ENCODE assay signal across 8 cellular contexts in genomic region chr19:43809762-43810696, GRCh38. TPM values are rescaled to one million over a fixed set of nuclear protein-coding genes. Genes with fewer than 3 reads are reported as not detected.
DNase-seq lines count a peak whose midpoint lies in the region; ATAC-seq, FAIRE-seq and TF ChIP-seq lines count a peak whose summit lies in the region.

No MANE protein-coding gene starts in this region.

- H4K20me1 ChIP-seq in HepG2 (ENCODE audit: insufficient read depth, low read length) = no peaks in the 10 kb centered on the region

- no peaks in the 10 kb centered on the region for H3K9me3 Mint-ChIP-seq in MCF 10A (ENCODE audit: unreplicated experiment)

- peaks cover 11% of the 10 kb centered on the region for H3K27me3 Mint-ChIP-seq in MCF 10A (ENCODE audit: insufficient read depth, unreplicated experiment)

- no peak for TF ChIP-seq EP300 in HepG2 (IDR thresholded peaks at IDR 0.05; ENCODE audit: low read depth in 2 of 2, low read length in 2 of 2)
- no peak for TF ChIP-seq EP300 in HepG2 (CRISPR knock-in tag; IDR thresholded peaks at IDR 0.05; ENCODE audit: borderline replicate concordance)

- in situ Hi-C loops in HepG2 (cut with HindIII; ENCODE audit: extremely low pct_ligation_motif_present, low pct_unique_long_range_greater_than_20kb) = no loop called here

- no peak overlapping the region for H3K4me3 Mint-ChIP-seq in MCF 10A (ENCODE audit: unreplicated experiment)

- FAIRE-seq in HepG2 (lab: Jason Lieb, UNC) = peak; percentile 62

- H2AFZ ChIP-seq in HepG2 (ENCODE audit: low read length) = no peak overlapping the region

- DNase-seq in COR-L47 (lab: John Stamatoyannopoulos, UW) (peak; percentile 74), NCI-H82 treated with DMSO at 0.1 percent for 48 hours (lab: John Stamatoyannopoulos, UW; ENCODE audit: unreplicated experiment) (peak; percentile 16), MCF 10A (ENCODE audit: unreplicated experiment) (peak; percentile 74), HepG2 (ENCODE audit: low spot score) (peak; percentile 29), NCI-H524 treated with DMSO at 0.1 percent for 48 hours (lab: John Stamatoyannopoulos, UW) (no peak)

- 0 out of 2 replicates have a peak, but pooled peaks have one; percentile 12 for TF ChIP-seq RAD21 in HepG2 (CRISPR knock-in tag; IDR thresholded peaks at IDR 0.05)

- H3K36me3 ChIP-seq in HEK293 (ENCODE audit: control insufficient read depth in 2 of 2, insufficient read depth in 1 of 2, low read length in 2 of 2) (no peaks in the 10 kb centered on the region; a peak in 2 of 3 replicates), HepG2 (replicated peaks in 1 of 2; ENCODE audit: control insufficient read depth in 1 of 2, insufficient read depth in 2 of 2, low read length in 2 of 2) (no peaks in the 10 kb centered on the region)

- H3K27ac ChIP-seq in HEK293 (ENCODE audit: extremely low read depth, low read depth, low read length) (no peak overlapping the region), HepG2 (ENCODE audit: extremely low read length, insufficient read depth, low read length) (no peak overlapping the region)

- no peaks in the 10 kb centered on the region for H3K27me3 ChIP-seq in HepG2 (ENCODE audit: control insufficient read depth in 1 of 2, insufficient read depth in 2 of 2, low read length in 2 of 2)

- no peak overlapping the region for H3K27ac Mint-ChIP-seq in MCF 10A (ENCODE audit: low read depth, unreplicated experiment)

- no peak for ATAC-seq in HepG2
- no peak for ATAC-seq in HG02623 (IDR thresholded peaks at IDR 0.05; ENCODE audit: unreplicated experiment)
- ATAC-seq in HG02642 (IDR thresholded peaks at IDR 0.05; ENCODE audit: poor library complexity, unreplicated experiment) = no peak

- CTCF ChIA-PET in HEK293 (lab: Yijun Ruan, JAX) = interaction anchor here (0.5 to 5.0 kb wide), 71 partner anchors 9 to 727 kb away, joined by 3 to 58 read pairs (median 4); partner anchors contain the start of genes IRGQ, PLAUR, SMG9 and ZNF283
- CTCF ChIA-PET in MCF 10A (lab: Yijun Ruan, JAX) = interaction anchor here (0.6 to 4.9 kb wide), 22 partner anchors 9 to 1420 kb away, joined by 3 to 41 read pairs (median 4); partner anchors contain the start of genes PLAUR, SMG9 and ZNF575
- CTCF ChIA-PET in HepG2 (lab: Yijun Ruan, JAX; ENCODE audit: low intra/inter-chr PET ratio, low total read pairs) = no interaction called here

- no peak overlapping the region for H3K4me2 ChIP-seq in HepG2 (ENCODE audit: low read depth, low read length)

- no peak overlapping the region for H3K9ac ChIP-seq in HepG2 (ENCODE audit: insufficient read depth, low read depth, low read length)

- POLR2A ChIA-PET in HEK293 (lab: Yijun Ruan, JAX) (interaction anchor here (0.7 to 1.5 kb wide), 5 partner anchors 33 to 141 kb away, joined by 3 to 7 read pairs (median 5); partner anchors contain the start of gene SMG9), MCF 10A (lab: Yijun Ruan, JAX) (interaction anchor here (0.6 to 1.5 kb wide), 13 partner anchors 20 to 363 kb away, joined by 3 to 14 read pairs (median 3); partner anchors contain the start of genes KCNN4 and SMG9), HepG2 (lab: Yijun Ruan, JAX) (no interaction called here)

- H3K4me1 Mint-ChIP-seq in MCF 10A (ENCODE audit: insufficient read depth, unreplicated experiment) = peaks cover 6% of the 10 kb centered on the region

- H3K79me2 ChIP-seq in HepG2 (ENCODE audit: insufficient read depth, low read length) = no peaks in the 10 kb centered on the region

- intact Hi-C loops in MCF 10A (cut with micrococcal nuclease) = loop anchor here (1.0 to 10.0 kb wide), 2 partner anchors 65 to 365 kb away; no protein-coding TSS in a partner anchor
- intact Hi-C loops in HepG2 (cut with micrococcal nuclease; ENCODE audit: unreplicated experiment) = no loop called here

- no peaks in the 10 kb centered on the region for H3K36me3 Mint-ChIP-seq in MCF 10A (ENCODE audit: insufficient read depth, unreplicated experiment)

- no peak for TF ChIP-seq POLR2A in HepG2 (IDR thresholded peaks at IDR 0.05; ENCODE audit: insufficient read depth in 1 of 2, low read depth in 2 of 2, low read length in 2 of 2)

- H3K9me3 ChIP-seq in HEK293 (ENCODE audit: control insufficient read depth, insufficient read depth, low read depth, low read length) (peaks cover 6% of the 10 kb centered on the region), HepG2 (ENCODE audit: low read length) (peaks cover 4% of the 10 kb centered on the region)

- H3K4me1 ChIP-seq in HEK293 (ENCODE audit: control insufficient read depth, insufficient read depth, low read length) (no peaks in the 10 kb centered on the region), HepG2 (ENCODE audit: insufficient read depth, low read length) (no peaks in the 10 kb centered on the region)

- WGBS in HepG2 (ENCODE audit: low lambda C conversion rate) = 5% methylated on average over 8 of the region's 8 CpGs

- TF ChIP-seq CTCF in HEK293 (tag by site-specific recombination; IDR thresholded peaks at IDR 0.05) (no peak), MCF 10A (IDR thresholded peaks at IDR 0.05; ENCODE audit: unreplicated experiment) (peak; percentile 60), HepG2 (CRISPR knock-in tag; IDR thresholded peaks at IDR 0.05) (peak; percentile 51)

- H3K4me3 ChIP-seq in HEK293 (ENCODE audit: low read depth, low read length) = no peak overlapping the region
- no peak overlapping the region for H3K4me3 ChIP-seq in HepG2 (replicated peaks in 1 of 3; ENCODE audit: insufficient read depth in 1 of 3, low read depth in 2 of 3, low read length in 3 of 3)

- BruUV-seq in MCF 10A (replicated peaks; lab: Mats Ljungman, UMichigan) = no TSS peak
- no TSS peak for BruUV-seq in HepG2 (replicated peaks; lab: Mats Ljungman, UMichigan)

RNA-seq across cellular contexts. Expression of gene LYPD5, which starts 7.8 kb away (rescaled TPM):
- total RNA-seq in MCF 10A (2022) = 0.21 and 0.47 TPM in 2 replicates
- total RNA-seq in HepG2 (2016; rRNA removed; fragmentation: Illumina TruSeq; extraction: Trizol) = not detected in 2 replicates
- not detected in 2 replicates for total RNA-seq in HepG2 (2016; cell fraction: cytosol; rRNA removed; fragmentation: Illumina TruSeq; extraction: Trizol; ENCODE audit: low read depth)
- total RNA-seq in HepG2 (2016; cell fraction: insoluble cytoplasmic fraction; rRNA removed; fragmentation: Illumina TruSeq; extraction: Trizol) = not detected in 2 replicates
- not detected in 2 replicates for total RNA-seq in HepG2 (2016; cell fraction: membrane; rRNA removed; fragmentation: Illumina TruSeq; extraction: Trizol)
- not detected in 2 replicates for total RNA-seq in HepG2 (2016; cell fraction: nucleus; rRNA removed; fragmentation: Illumina TruSeq; extraction: Trizol)
- not detected in 2 replicates for polyA plus RNA-seq in HepG2 (2011; rRNA removed)
- polyA plus RNA-seq in HepG2 (2011; cell fraction: cytosol; rRNA removed) = not detected in 2 replicates
- not detected in 2 replicates for polyA plus RNA-seq in HepG2 (2011; cell fraction: nucleus; rRNA removed)
- not detected in 2 replicates for polyA plus RNA-seq in HepG2 (2012)
- polyA plus RNA-seq in HepG2 (2016; cell fraction: cytosol; fragmentation: Illumina TruSeq; extraction: Trizol; ENCODE audit: low read depth) = not detected in 2 replicates
- polyA plus RNA-seq in HepG2 (2016; cell fraction: insoluble cytoplasmic fraction; fragmentation: Illumina TruSeq; extraction: Trizol; ENCODE audit: low read depth) = not detected in 2 replicates
- polyA plus RNA-seq in HepG2 (2016; cell fraction: membrane; fragmentation: Illumina TruSeq; extraction: Trizol; ENCODE audit: low read depth) = not detected in 2 replicates
- polyA plus RNA-seq in HepG2 (2016; cell fraction: nucleus; fragmentation: Illumina TruSeq; extraction: Trizol; ENCODE audit: insufficient read depth, low read depth) = not detected in 2 replicates
- 0.08 and 1.3 TPM in 2 replicates for polyA minus RNA-seq in HepG2 (2011; rRNA and poly(A)+ RNA removed; ENCODE audit: low replicate concordance)
- polyA minus RNA-seq in HepG2 (2011; cell fraction: cytosol; rRNA and poly(A)+ RNA removed) = not detected in 2 replicates
- polyA minus RNA-seq in HepG2 (2011; cell fraction: nucleus; rRNA and poly(A)+ RNA removed) = not detected in 2 replicates

RNA-seq across cellular contexts. Expression of gene ZNF283, which starts 17.1 kb away (rescaled TPM):
- total RNA-seq in MCF 10A (2022) (14.7 and 15.4 TPM in 2 replicates), HepG2 (2016; rRNA removed; fragmentation: Illumina TruSeq; extraction: Trizol) (11.1 and 13.2 TPM in 2 replicates)
- 1.6 and 1.9 TPM in 2 replicates for total RNA-seq in HepG2 (2016; cell fraction: cytosol; rRNA removed; fragmentation: Illumina TruSeq; extraction: Trizol; ENCODE audit: low read depth)
- total RNA-seq in HepG2 (2016; cell fraction: insoluble cytoplasmic fraction; rRNA removed; fragmentation: Illumina TruSeq; extraction: Trizol) = 11.4 and 13.3 TPM in 2 replicates
- total RNA-seq in HepG2 (2016; cell fraction: membrane; rRNA removed; fragmentation: Illumina TruSeq; extraction: Trizol) = 4.8 and 5.0 TPM in 2 replicates
- total RNA-seq in HepG2 (2016; cell fraction: nucleus; rRNA removed; fragmentation: Illumina TruSeq; extraction: Trizol) = 15.9 and 20.2 TPM in 2 replicates
- polyA plus RNA-seq in HepG2 (2011; rRNA removed) = 1.7 and 2.0 TPM in 2 replicates
- polyA plus RNA-seq in HepG2 (2011; cell fraction: cytosol; rRNA removed) = 0.50 and 1.1 TPM in 2 replicates
- polyA plus RNA-seq in HepG2 (2011; cell fraction: nucleus; rRNA removed) = 3.7 and 3.9 TPM in 2 replicates
- 2.0 and 3.4 TPM in 2 replicates for polyA plus RNA-seq in HepG2 (2012)
- polyA plus RNA-seq in HepG2 (2016; cell fraction: cytosol; fragmentation: Illumina TruSeq; extraction: Trizol; ENCODE audit: low read depth) = 0.23 and 0.31 TPM in 2 replicates
- polyA plus RNA-seq in HepG2 (2016; cell fraction: insoluble cytoplasmic fraction; fragmentation: Illumina TruSeq; extraction: Trizol; ENCODE audit: low read depth) = 4.8 and 6.6 TPM in 2 replicates
- polyA plus RNA-seq in HepG2 (2016; cell fraction: membrane; fragmentation: Illumina TruSeq; extraction: Trizol; ENCODE audit: low read depth) = 0.88 and 0.95 TPM in 2 replicates
- polyA plus RNA-seq in HepG2 (2016; cell fraction: nucleus; fragmentation: Illumina TruSeq; extraction: Trizol; ENCODE audit: insufficient read depth, low read depth) = 9.2 and 9.7 TPM in 2 replicates
- polyA minus RNA-seq in HepG2 (2011; rRNA and poly(A)+ RNA removed; ENCODE audit: low replicate concordance) = 3.7 and 5.8 TPM in 2 replicates
- 2.0 and 2.1 TPM in 2 replicates for polyA minus RNA-seq in HepG2 (2011; cell fraction: cytosol; rRNA and poly(A)+ RNA removed)
- 25.6 and 34.8 TPM in 2 replicates for polyA minus RNA-seq in HepG2 (2011; cell fraction: nucleus; rRNA and poly(A)+ RNA removed)

RNA-seq across cellular contexts. Expression of gene KCNN4, which starts 29.3 kb away (rescaled TPM):
- total RNA-seq in MCF 10A (2022) (34.2 and 45.9 TPM in 2 replicates), HepG2 (2016; rRNA removed; fragmentation: Illumina TruSeq; extraction: Trizol) (0.13 TPM in 1 of 2 replicates, not detected in the other)
- not detected in 2 replicates for total RNA-seq in HepG2 (2016; cell fraction: cytosol; rRNA removed; fragmentation: Illumina TruSeq; extraction: Trizol; ENCODE audit: low read depth)
- total RNA-seq in HepG2 (2016; cell fraction: insoluble cytoplasmic fraction; rRNA removed; fragmentation: Illumina TruSeq; extraction: Trizol) = 0.15 TPM in 1 of 2 replicates, not detected in the other
- not detected in 2 replicates for total RNA-seq in HepG2 (2016; cell fraction: membrane; rRNA removed; fragmentation: Illumina TruSeq; extraction: Trizol)
- total RNA-seq in HepG2 (2016; cell fraction: nucleus; rRNA removed; fragmentation: Illumina TruSeq; extraction: Trizol) = 0.50 TPM in 1 of 2 replicates, not detected in the other
- polyA plus RNA-seq in HepG2 (2011; rRNA removed) = 0.25 and 0.60 TPM in 2 replicates
- polyA plus RNA-seq in HepG2 (2011; cell fraction: cytosol; rRNA removed) = 0.18 and 0.19 TPM in 2 replicates
- polyA plus RNA-seq in HepG2 (2011; cell fraction: nucleus; rRNA removed) = 0.92 and 1.2 TPM in 2 replicates
- 0.19 TPM in 1 of 2 replicates, not detected in the other for polyA plus RNA-seq in HepG2 (2012)
- polyA plus RNA-seq in HepG2 (2016; cell fraction: cytosol; fragmentation: Illumina TruSeq; extraction: Trizol; ENCODE audit: low read depth) = 0.06 TPM in 1 of 2 replicates, not detected in the other
- polyA plus RNA-seq in HepG2 (2016; cell fraction: insoluble cytoplasmic fraction; fragmentation: Illumina TruSeq; extraction: Trizol; ENCODE audit: low read depth) = not detected in 2 replicates
- polyA plus RNA-seq in HepG2 (2016; cell fraction: membrane; fragmentation: Illumina TruSeq; extraction: Trizol; ENCODE audit: low read depth) = not detected in 2 replicates
- 0.37 and 0.55 TPM in 2 replicates for polyA plus RNA-seq in HepG2 (2016; cell fraction: nucleus; fragmentation: Illumina TruSeq; extraction: Trizol; ENCODE audit: insufficient read depth, low read depth)
- 0.16 and 81.5 TPM in 2 replicates for polyA minus RNA-seq in HepG2 (2011; rRNA and poly(A)+ RNA removed; ENCODE audit: low replicate concordance)
- polyA minus RNA-seq in HepG2 (2011; cell fraction: cytosol; rRNA and poly(A)+ RNA removed) = 0.89 and 0.97 TPM in 2 replicates
- 0.64 TPM in 1 of 2 replicates, not detected in the other for polyA minus RNA-seq in HepG2 (2011; cell fraction: nucleus; rRNA and poly(A)+ RNA removed)

RNA-seq across cellular contexts. Expression of gene SMG9, which starts 55.3 kb away (rescaled TPM):
- total RNA-seq in MCF 10A (2022) (76.0 and 76.4 TPM in 2 replicates), HepG2 (2016; rRNA removed; fragmentation: Illumina TruSeq; extraction: Trizol) (9.6 and 18.7 TPM in 2 replicates)
- 4.7 and 6.3 TPM in 2 replicates for total RNA-seq in HepG2 (2016; cell fraction: cytosol; rRNA removed; fragmentation: Illumina TruSeq; extraction: Trizol; ENCODE audit: low read depth)
- total RNA-seq in HepG2 (2016; cell fraction: insoluble cytoplasmic fraction; rRNA removed; fragmentation: Illumina TruSeq; extraction: Trizol) = 10.9 and 18.3 TPM in 2 replicates
- 5.4 and 5.5 TPM in 2 replicates for total RNA-seq in HepG2 (2016; cell fraction: membrane; rRNA removed; fragmentation: Illumina TruSeq; extraction: Trizol)
- total RNA-seq in HepG2 (2016; cell fraction: nucleus; rRNA removed; fragmentation: Illumina TruSeq; extraction: Trizol) = 20.5 and 25.3 TPM in 2 replicates
- 16.1 and 16.7 TPM in 2 replicates for polyA plus RNA-seq in HepG2 (2011; rRNA removed)
- polyA plus RNA-seq in HepG2 (2011; cell fraction: cytosol; rRNA removed) = 4.3 and 6.9 TPM in 2 replicates
- 36.9 and 41.9 TPM in 2 replicates for polyA plus RNA-seq in HepG2 (2011; cell fraction: nucleus; rRNA removed)
- polyA plus RNA-seq in HepG2 (2012) = 12.3 and 15.7 TPM in 2 replicates
- polyA plus RNA-seq in HepG2 (2016; cell fraction: cytosol; fragmentation: Illumina TruSeq; extraction: Trizol; ENCODE audit: low read depth) = 2.4 and 2.9 TPM in 2 replicates
- polyA plus RNA-seq in HepG2 (2016; cell fraction: insoluble cytoplasmic fraction; fragmentation: Illumina TruSeq; extraction: Trizol; ENCODE audit: low read depth) = 16.1 and 23.3 TPM in 2 replicates
- 3.6 and 4.5 TPM in 2 replicates for polyA plus RNA-seq in HepG2 (2016; cell fraction: membrane; fragmentation: Illumina TruSeq; extraction: Trizol; ENCODE audit: low read depth)
- 70.5 and 75.9 TPM in 2 replicates for polyA plus RNA-seq in HepG2 (2016; cell fraction: nucleus; fragmentation: Illumina TruSeq; extraction: Trizol; ENCODE audit: insufficient read depth, low read depth)
- polyA minus RNA-seq in HepG2 (2011; rRNA and poly(A)+ RNA removed; ENCODE audit: low replicate concordance) = 12.4 and 18.2 TPM in 2 replicates
- polyA minus RNA-seq in HepG2 (2011; cell fraction: cytosol; rRNA and poly(A)+ RNA removed) = 2.9 and 3.6 TPM in 2 replicates
- 16.5 and 18.7 TPM in 2 replicates for polyA minus RNA-seq in HepG2 (2011; cell fraction: nucleus; rRNA and poly(A)+ RNA removed)

Comparison
In these comparisons a context has a peak if more than half of its experiments do, and no peak if none do; other contexts are left out.
1. RNA of gene KCNN4, which starts 29.3 kb away (total RNA-seq): 34.2 to 45.9 TPM in MCF 10A; 0.13 to 0.50 TPM in HepG2; every median in the first group is over 10 times any median in the second.